11 cellular contexts compared by ENCODE assay signal in the genomic region with DNA sequence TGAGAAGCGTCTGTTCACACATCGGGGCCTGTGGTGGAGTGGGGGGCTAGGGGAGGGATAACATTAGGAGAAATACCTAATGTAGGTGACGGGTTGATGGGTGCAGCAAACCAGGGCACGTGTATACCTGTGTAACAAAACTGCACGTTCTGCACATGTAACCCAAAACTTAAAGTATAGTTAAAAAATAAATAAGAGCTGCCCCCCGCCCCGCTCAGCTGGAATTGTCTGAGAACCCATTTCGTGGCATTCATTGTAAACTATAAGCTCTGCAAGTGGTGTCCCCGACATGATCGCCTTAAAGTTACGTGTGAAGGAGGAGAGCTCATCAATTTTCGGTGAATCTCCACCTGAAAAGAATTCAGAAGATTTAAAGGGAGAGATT. TPM values are rescaled to one million over a fixed set of nuclear protein-coding genes. Genes with fewer than 3 reads are reported as not detected.
DNase-seq lines count a peak whose midpoint lies in the region; ATAC-seq and TF ChIP-seq lines count a peak whose summit lies in the region.
"Had no signal": no experiment of that assay in that cellular context is flagged by ENCODE, and none has a peak within 500 bp of the region (broad histone marks: within the 10 kb centered on the region; RNA-seq: fewer than 3 reads in every experiment).

No MANE protein-coding gene starts in this region.

- no TSS peak for BruUV-seq in MCF 10A (replicated peaks; lab: Mats Ljungman, UMichigan)

- H3K4me1 Mint-ChIP-seq in stimulated activated naive CD8-positive, alpha-beta T cell treated with anti-CD3 and anti-CD28 coated beads, Interleukin-15, Interleukin-2, amounts not matched to agents 100 ng/mL and 50 ng/mL, for 24 hours (ENCODE audit: low read depth) = peaks cover 19% of the 10 kb centered on the region
- H3K4me1 Mint-ChIP-seq in stimulated activated naive CD8-positive, alpha-beta T cell treated with anti-CD3 and anti-CD28 coated beads, Interleukin-15, amount 100 ng/mL, for 72 hours = peaks cover 26% of the 10 kb centered on the region
- H3K4me1 Mint-ChIP-seq in chondrocyte (ENCODE audit: low read depth) (peaks cover 18% of the 10 kb centered on the region), MCF 10A (ENCODE audit: insufficient read depth, unreplicated experiment) (peaks cover 15% of the 10 kb centered on the region)

- H3K27me3 Mint-ChIP-seq in stimulated activated naive CD8-positive, alpha-beta T cell treated with anti-CD3 and anti-CD28 coated beads, Interleukin-15, Interleukin-2, amounts not matched to agents 100 ng/mL and 50 ng/mL, for 24 hours = no peaks in the 10 kb centered on the region
- no peaks in the 10 kb centered on the region for H3K27me3 Mint-ChIP-seq in stimulated activated naive CD8-positive, alpha-beta T cell treated with anti-CD3 and anti-CD28 coated beads, Interleukin-15, amount 100 ng/mL, for 72 hours
- no peaks in the 10 kb centered on the region for H3K27me3 Mint-ChIP-seq in chondrocyte (ENCODE audit: low read depth)
- no peaks in the 10 kb centered on the region for H3K27me3 Mint-ChIP-seq in MCF 10A (ENCODE audit: insufficient read depth, unreplicated experiment)

- intact Hi-C loops in lower lobe of right lung (cut with DNase I) (no loop called here), MCF 10A (cut with micrococcal nuclease) (loop anchor here (1.0 to 5.0 kb wide), 3 partner anchors 61 to 207 kb away; no protein-coding TSS in a partner anchor)

- H3K27me3 ChIP-seq in OCI-LY3 (ENCODE audit: low read depth, low read length) = no peaks in the 10 kb centered on the region
- no peaks in the 10 kb centered on the region for H3K27me3 ChIP-seq in lower lobe of right lung (ENCODE audit: low read depth)

- ATAC-seq in stimulated activated naive CD8-positive, alpha-beta T cell treated with anti-CD3 and anti-CD28 coated beads, Interleukin-15, amount 100 ng/mL, for 72 hours = no peak
- ATAC-seq in lower lobe of right lung = no peak

- H2AFZ ChIP-seq in OCI-LY3 (ENCODE audit: low read depth, low read length) = 0 out of 2 replicates have a peak overlapping the region, but pooled peaks have one; percentile 63

- no peaks in the 10 kb centered on the region for H3K79me2 ChIP-seq in OCI-LY3 (ENCODE audit: low read length)

- DNase-seq in stimulated activated naive CD8-positive, alpha-beta T cell treated with anti-CD3 and anti-CD28 coated beads, Interleukin-15, amount 100 ng/mL, for 72 hours = no peak
- no peak for DNase-seq in lower lobe of right lung
- no peak for DNase-seq in chondrocyte (ENCODE audit: low spot score)
- DNase-seq in MCF 10A (ENCODE audit: unreplicated experiment) = no peak
- DNase-seq in nucleus accumbens (lab: John Stamatoyannopoulos, UW) = no peak
- no peak for DNase-seq in NCI-H226
- DNase-seq: GOT3 had no signal

- TF ChIP-seq CTCF in OCI-LY3 (IDR thresholded peaks at IDR 0.05; ENCODE audit: low read depth, low read length) (no peak), lower lobe of right lung (IDR thresholded peaks at IDR 0.05) (no peak), chondrocyte (IDR thresholded peaks at IDR 0.05) (no peak), MCF 10A (IDR thresholded peaks at IDR 0.05; ENCODE audit: unreplicated experiment) (no peak)

- H3K4me3 ChIP-seq in OCI-LY3 (ENCODE audit: low read length) = peak overlapping the region; percentile 76
- no peak overlapping the region for H3K4me3 ChIP-seq in lower lobe of right lung

- H3K9me3 ChIP-seq in OCI-LY3 (ENCODE audit: insufficient read depth, low read length) (no peaks in the 10 kb centered on the region), lower lobe of right lung (peaks cover 3% of the 10 kb centered on the region)

- no peak overlapping the region for H3K27ac Mint-ChIP-seq in stimulated activated naive CD8-positive, alpha-beta T cell treated with anti-CD3 and anti-CD28 coated beads, Interleukin-15, Interleukin-2, amounts not matched to agents 100 ng/mL and 50 ng/mL, for 24 hours
- H3K27ac Mint-ChIP-seq in stimulated activated naive CD8-positive, alpha-beta T cell treated with anti-CD3 and anti-CD28 coated beads, Interleukin-15, amount 100 ng/mL, for 72 hours = no peak overlapping the region
- no peak overlapping the region for H3K27ac Mint-ChIP-seq in chondrocyte (ENCODE audit: unreplicated experiment)
- H3K27ac Mint-ChIP-seq in MCF 10A (ENCODE audit: low read depth, unreplicated experiment) = no peak overlapping the region

- no peak overlapping the region for H3K27ac ChIP-seq in OCI-LY3 (ENCODE audit: low read length)
- H3K27ac ChIP-seq in lower lobe of right lung = peak overlapping the region; percentile 88

- no peaks in the 10 kb centered on the region for H3K36me3 ChIP-seq in OCI-LY3 (replicated peaks; ENCODE audit: low read depth, low read length)
- no peaks in the 10 kb centered on the region for H3K36me3 ChIP-seq in lower lobe of right lung

- peak overlapping the region; percentile 78 for H3K4me3 Mint-ChIP-seq in stimulated activated naive CD8-positive, alpha-beta T cell treated with anti-CD3 and anti-CD28 coated beads, Interleukin-15, Interleukin-2, amounts not matched to agents 100 ng/mL and 50 ng/mL, for 24 hours
- peak overlapping the region in 1 of 2 donors; percentile 82 for H3K4me3 Mint-ChIP-seq in stimulated activated naive CD8-positive, alpha-beta T cell treated with anti-CD3 and anti-CD28 coated beads, Interleukin-15, amount 100 ng/mL, for 72 hours
- H3K4me3 Mint-ChIP-seq in chondrocyte (ENCODE audit: unreplicated experiment) (no peak overlapping the region), MCF 10A (ENCODE audit: unreplicated experiment) (no peak overlapping the region)

- POLR2A ChIA-PET in MCF 10A (lab: Yijun Ruan, JAX) = interaction anchor here (1.0 to 1.8 kb wide), 5 partner anchors 25 to 201 kb away, joined by 3 to 13 read pairs (median 4); a partner anchor contains a TSS

- no peaks in the 10 kb centered on the region for H4K20me1 ChIP-seq in OCI-LY3 (ENCODE audit: insufficient read depth, low read length)

- H3K4me1 ChIP-seq in OCI-LY3 (ENCODE audit: low read length) (peaks cover 7% of the 10 kb centered on the region), lower lobe of right lung (peaks cover 17% of the 10 kb centered on the region)

- no peaks in the 10 kb centered on the region for H3K36me3 Mint-ChIP-seq in stimulated activated naive CD8-positive, alpha-beta T cell treated with anti-CD3 and anti-CD28 coated beads, Interleukin-15, Interleukin-2, amounts not matched to agents 100 ng/mL and 50 ng/mL, for 24 hours (ENCODE audit: low read depth)
- H3K36me3 Mint-ChIP-seq in chondrocyte (ENCODE audit: low read depth) = no peaks in the 10 kb centered on the region
- no peaks in the 10 kb centered on the region for H3K36me3 Mint-ChIP-seq in MCF 10A (ENCODE audit: insufficient read depth, unreplicated experiment)
- H3K36me3 Mint-ChIP-seq: activated naive CD4-positive, alpha-beta T cell treated with anti-CD3 and anti-CD28 coated beads, Interleukin-2, amount 50 U/mL, for 72 hours had no signal

- H3K4me2 ChIP-seq in OCI-LY3 (ENCODE audit: low read length) = peak overlapping the region; percentile 52

- CTCF ChIA-PET in MCF 10A (lab: Yijun Ruan, JAX) = interaction anchor here (0.6 to 8.8 kb wide), 24 partner anchors 9 to 685 kb away, joined by 3 to 85 read pairs (median 4); a partner anchor contains a TSS

- peak overlapping the region; percentile 50; the same call in 1 of the 2 replicates for H3K9ac ChIP-seq in OCI-LY3 (ENCODE audit: low read length)

- no peaks in the 10 kb centered on the region for H3K9me3 Mint-ChIP-seq in stimulated activated naive CD8-positive, alpha-beta T cell treated with anti-CD3 and anti-CD28 coated beads, Interleukin-15, Interleukin-2, amounts not matched to agents 100 ng/mL and 50 ng/mL, for 24 hours
- H3K9me3 Mint-ChIP-seq in stimulated activated naive CD8-positive, alpha-beta T cell treated with anti-CD3 and anti-CD28 coated beads, Interleukin-15, amount 100 ng/mL, for 72 hours = no peaks in the 10 kb centered on the region
- no peaks in the 10 kb centered on the region for H3K9me3 Mint-ChIP-seq in chondrocyte (ENCODE audit: low read depth)
- no peaks in the 10 kb centered on the region for H3K9me3 Mint-ChIP-seq in MCF 10A (ENCODE audit: unreplicated experiment)
- H3K9me3 Mint-ChIP-seq: activated naive CD4-positive, alpha-beta T cell treated with anti-CD3 and anti-CD28 coated beads, Interleukin-2, amount 50 U/mL, for 72 hours had no signal

RNA-seq across cellular contexts. Expression of a gene that starts 7.3 kb away (rescaled TPM):
- 29.7 TPM for total RNA-seq in lower lobe of right lung
- total RNA-seq in chondrocyte = 0.40 to 0.49 TPM in 2 of 3 replicates, not detected in the other
- total RNA-seq in MCF 10A (2022) = 0.07 and 0.32 TPM in 2 replicates
- total RNA-seq: activated naive CD4-positive, alpha-beta T cell treated with anti-CD3 and anti-CD28 coated beads, Interleukin-2, amount 50 U/mL, for 72 hours; fibroblast of lung had no signal

RNA-seq across cellular contexts. Expression of a gene that starts 26.4 kb away (rescaled TPM):
- total RNA-seq in lower lobe of right lung (36.5 TPM), chondrocyte (39.4 to 45.5 TPM (median 41.2 TPM) in 3 replicates), MCF 10A (2022) (27.0 and 38.5 TPM in 2 replicates)

Comparison
In these comparisons a context has a peak if more than half of its experiments do, and no peak if none do; other contexts are left out.
1. RNA of a gene that starts 7.3 kb away (total RNA-seq): 29.7 TPM in lower lobe of right lung (single experiment); 0.40 to 0.49 TPM in chondrocyte and 0.07 to 0.32 TPM in MCF 10A; every median in the first group is over 10 times any median in the second.